1 cellular context compared by ENCODE assay signal in the genomic region with DNA sequence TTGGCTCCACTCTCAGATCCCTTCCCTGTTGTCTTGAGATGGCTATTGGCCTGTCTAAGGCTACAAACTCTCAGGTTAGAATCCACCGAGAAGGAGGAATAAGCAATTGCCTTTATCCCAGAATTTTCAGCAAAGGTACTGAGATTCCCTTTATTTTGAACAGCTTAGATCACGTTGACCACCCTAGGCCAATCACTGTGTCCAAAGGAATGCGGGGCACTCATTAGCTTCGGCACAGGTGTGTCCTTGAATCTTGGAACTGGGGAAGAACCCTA.
TF ChIP-seq lines count a peak whose summit lies in the region.

No MANE protein-coding gene starts in this region.

TF ChIP-seq in A549, 52 proteins besides CTCF, POLR2A, EP300 and RAD21 (continued from another document):
- peak; percentile 42; the same call in 1 of the 2 replicates for TF ChIP-seq HOXA7 (CRISPR knock-in tag; IDR thresholded peaks at IDR 0.05)
